ENCODE assay signal across 28 cellular contexts in the genomic region with DNA sequence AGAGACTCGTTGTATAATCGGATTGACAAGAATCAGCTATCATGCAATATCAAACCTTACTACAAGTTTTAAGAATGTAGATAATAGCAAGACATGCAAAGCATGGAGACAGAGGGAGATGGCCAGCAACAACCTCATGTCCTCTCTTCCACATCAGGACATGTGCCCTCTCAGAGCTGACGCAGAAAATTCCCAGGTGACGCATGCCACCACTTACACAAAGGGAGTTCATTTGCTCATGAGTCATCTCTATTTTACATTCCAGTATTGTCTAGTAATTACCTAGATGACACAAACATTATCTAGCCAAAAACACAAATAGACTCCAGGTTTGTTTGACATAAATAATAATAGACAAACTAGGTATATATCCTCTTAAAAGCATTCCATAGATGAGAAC. TPM values are rescaled to one million over a fixed set of nuclear protein-coding genes. Genes with fewer than 3 reads are reported as not detected.
A peak's percentile ranks its signal among the peaks of the same experiment; 100 is the strongest.
DNase-seq lines count a peak whose midpoint lies in the region; ATAC-seq and TF ChIP-seq lines count a peak whose summit lies in the region.
"Had no signal": no experiment of that assay in that cellular context is flagged by ENCODE, and none has a peak within 500 bp of the region (broad histone marks: within the 10 kb centered on the region; RNA-seq: fewer than 3 reads in every experiment).

No MANE protein-coding gene starts in this region.

- ATAC-seq in HG02763 (IDR thresholded peaks at IDR 0.05; ENCODE audit: unreplicated experiment) = no peak
- no peak for ATAC-seq in HG03159 (IDR thresholded peaks at IDR 0.05; ENCODE audit: unreplicated experiment)
- ATAC-seq: HCT116 had no signal

- no peaks in the 10 kb centered on the region for H3K9me3 ChIP-seq in prostate gland
- H3K9me3 ChIP-seq: BLaER1 had no signal

- peaks cover 1% of the 10 kb centered on the region for H3K27me3 Mint-ChIP-seq in activated CD4-positive, alpha-beta memory T cell treated with anti-CD3 and anti-CD28 coated beads for 36 hours

- H3K4me3 Mint-ChIP-seq in activated CD4-positive, alpha-beta memory T cell treated with anti-CD3 and anti-CD28 coated beads for 36 hours = no peak overlapping the region
- H3K4me3 Mint-ChIP-seq: CD4-positive, alpha-beta T cell had no signal

- no peaks in the 10 kb centered on the region for H3K36me3 ChIP-seq in prostate gland
- H3K36me3 ChIP-seq: BLaER1 had no signal

- H3K36me3 Mint-ChIP-seq in activated CD4-positive, alpha-beta memory T cell treated with anti-CD3 and anti-CD28 coated beads for 36 hours = no peaks in the 10 kb centered on the region

- H3K4me3 ChIP-seq in prostate gland = no peak overlapping the region
- H3K4me3 ChIP-seq: BLaER1, SK-N-MC had no signal

- no peaks in the 10 kb centered on the region for H3K4me1 ChIP-seq in prostate gland (replicated peaks)

- POLR2A ChIA-PET in activated CD4-positive, alpha-beta memory T cell treated with anti-CD3 and anti-CD28 coated beads for 36 hours (lab: Charles Lee) = no interaction called here

- 85% methylated on average over 4 of the region's 4 CpGs for WGBS in prostate gland

- no peak for TF ChIP-seq CTCF in prostate gland (IDR thresholded peaks at IDR 0.05)

- TF ChIP-seq POLR2A in prostate gland (IDR thresholded peaks at IDR 0.05) = no peak

- H3K27ac Mint-ChIP-seq in activated CD4-positive, alpha-beta memory T cell treated with anti-CD3 and anti-CD28 coated beads for 36 hours = no peak overlapping the region
- H3K27ac Mint-ChIP-seq: CD4-positive, alpha-beta T cell had no signal

- H3K27ac ChIP-seq in prostate gland = no peak overlapping the region
- H3K27ac ChIP-seq: BLaER1, HL-60, SK-N-MC had no signal

- CTCF ChIA-PET in activated CD4-positive, alpha-beta memory T cell treated with anti-CD3 and anti-CD28 coated beads for 36 hours (lab: Charles Lee) = no interaction called here

- H3K4me1 Mint-ChIP-seq in activated CD4-positive, alpha-beta memory T cell treated with anti-CD3 and anti-CD28 coated beads for 36 hours (ENCODE audit: low read depth) = no peaks in the 10 kb centered on the region

- H3K27me3 ChIP-seq in prostate gland (replicated peaks; ENCODE audit: insufficient read depth) = no peaks in the 10 kb centered on the region
- H3K27me3 ChIP-seq: BLaER1 had no signal

- H3K9me3 Mint-ChIP-seq in activated CD4-positive, alpha-beta memory T cell treated with anti-CD3 and anti-CD28 coated beads for 36 hours = no peaks in the 10 kb centered on the region
- H3K9me3 Mint-ChIP-seq: CD4-positive, alpha-beta T cell had no signal

- peak; percentile 23 for DNase-seq in H4 (ENCODE audit: low spot score)
- peak; percentile 20 for DNase-seq in NCI-H69 (lab: John Stamatoyannopoulos, UW)
- DNase-seq in astrocyte of the hippocampus (ENCODE audit: low read depth, low spot score) = peak; percentile 23
- peak; percentile 77 for DNase-seq in islet precursor cell
- DNase-seq in activated CD4-positive, alpha-beta memory T cell treated with anti-CD3 and anti-CD28 coated beads for 36 hours = no peak
- DNase-seq in prostate gland (ENCODE audit: low spot score) = no peak
- DNase-seq: ACHN; CD4-positive, alpha-beta T cell; COR-L47; DND-41; GOT3; KBM-7; NCI-H1694; NCI-H2081; NCI-H2171; NCI-H345; NCI-H524 treated with DMSO at 0.1 percent for 48 hours; OCI-M1; SHP77; SW 1271 had no signal

- intact Hi-C loops in activated CD4-positive, alpha-beta memory T cell treated with anti-CD3 and anti-CD28 coated beads for 36 hours (cut with micrococcal nuclease) = no loop called here
- intact Hi-C loops in prostate gland (cut with DNase I) = no loop called here

RNA-seq across cellular contexts. Expression of gene OPCML, which starts 38.1 kb away (rescaled TPM):
- total RNA-seq in H4 (2014; rRNA removed; shearing (Covaris generic)) = 0.06 and 0.12 TPM in 2 replicates
- total RNA-seq in activated CD4-positive, alpha-beta memory T cell treated with anti-CD3 and anti-CD28 coated beads for 36 hours = not detected
- total RNA-seq in prostate gland = under 1 TPM in 1 of 2 donors, not detected in 1; 0.34 TPM
- total RNA-seq: CD4-positive, alpha-beta T cell; G401; HT-29 had no signal

Comparison
In these comparisons a context has a peak if more than half of its experiments do, and no peak if none do; other contexts are left out.
1. DNase-seq: peak in H4 (single experiment), NCI-H69 (single experiment), astrocyte of the hippocampus (single experiment) and islet precursor cell (single experiment); none in activated CD4-positive, alpha-beta memory T cell treated with anti-CD3 and anti-CD28 coated beads for 36 hours (single experiment) and prostate gland (single experiment).